ENCODE assay signal across 1 cellular context in the genomic region with DNA sequence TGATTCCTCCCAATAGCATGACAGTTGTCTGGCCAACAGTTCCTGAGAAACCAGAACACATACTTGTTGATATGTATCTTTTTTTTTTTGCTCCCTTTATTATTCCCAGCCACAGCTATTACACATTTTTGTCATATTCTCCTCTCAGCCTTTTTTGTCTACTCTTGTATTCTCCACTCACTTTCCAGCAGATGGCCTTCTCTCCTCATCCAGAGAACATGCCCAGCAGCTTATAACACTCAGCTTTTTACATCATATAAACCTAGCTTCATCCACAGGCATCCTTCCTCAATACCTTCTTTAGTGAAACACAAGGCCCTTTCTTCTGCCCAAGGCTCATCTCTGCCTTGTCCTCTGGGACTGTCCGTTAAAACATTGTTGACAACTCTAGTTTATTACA.
TF ChIP-seq lines count a peak whose summit lies in the region.

No MANE protein-coding gene starts in this region.

TF ChIP-seq in H1, 55 proteins besides CTCF, POLR2A, EP300 and RAD21 (continued from another document):
- TF ChIP-seq, protein P1, sequence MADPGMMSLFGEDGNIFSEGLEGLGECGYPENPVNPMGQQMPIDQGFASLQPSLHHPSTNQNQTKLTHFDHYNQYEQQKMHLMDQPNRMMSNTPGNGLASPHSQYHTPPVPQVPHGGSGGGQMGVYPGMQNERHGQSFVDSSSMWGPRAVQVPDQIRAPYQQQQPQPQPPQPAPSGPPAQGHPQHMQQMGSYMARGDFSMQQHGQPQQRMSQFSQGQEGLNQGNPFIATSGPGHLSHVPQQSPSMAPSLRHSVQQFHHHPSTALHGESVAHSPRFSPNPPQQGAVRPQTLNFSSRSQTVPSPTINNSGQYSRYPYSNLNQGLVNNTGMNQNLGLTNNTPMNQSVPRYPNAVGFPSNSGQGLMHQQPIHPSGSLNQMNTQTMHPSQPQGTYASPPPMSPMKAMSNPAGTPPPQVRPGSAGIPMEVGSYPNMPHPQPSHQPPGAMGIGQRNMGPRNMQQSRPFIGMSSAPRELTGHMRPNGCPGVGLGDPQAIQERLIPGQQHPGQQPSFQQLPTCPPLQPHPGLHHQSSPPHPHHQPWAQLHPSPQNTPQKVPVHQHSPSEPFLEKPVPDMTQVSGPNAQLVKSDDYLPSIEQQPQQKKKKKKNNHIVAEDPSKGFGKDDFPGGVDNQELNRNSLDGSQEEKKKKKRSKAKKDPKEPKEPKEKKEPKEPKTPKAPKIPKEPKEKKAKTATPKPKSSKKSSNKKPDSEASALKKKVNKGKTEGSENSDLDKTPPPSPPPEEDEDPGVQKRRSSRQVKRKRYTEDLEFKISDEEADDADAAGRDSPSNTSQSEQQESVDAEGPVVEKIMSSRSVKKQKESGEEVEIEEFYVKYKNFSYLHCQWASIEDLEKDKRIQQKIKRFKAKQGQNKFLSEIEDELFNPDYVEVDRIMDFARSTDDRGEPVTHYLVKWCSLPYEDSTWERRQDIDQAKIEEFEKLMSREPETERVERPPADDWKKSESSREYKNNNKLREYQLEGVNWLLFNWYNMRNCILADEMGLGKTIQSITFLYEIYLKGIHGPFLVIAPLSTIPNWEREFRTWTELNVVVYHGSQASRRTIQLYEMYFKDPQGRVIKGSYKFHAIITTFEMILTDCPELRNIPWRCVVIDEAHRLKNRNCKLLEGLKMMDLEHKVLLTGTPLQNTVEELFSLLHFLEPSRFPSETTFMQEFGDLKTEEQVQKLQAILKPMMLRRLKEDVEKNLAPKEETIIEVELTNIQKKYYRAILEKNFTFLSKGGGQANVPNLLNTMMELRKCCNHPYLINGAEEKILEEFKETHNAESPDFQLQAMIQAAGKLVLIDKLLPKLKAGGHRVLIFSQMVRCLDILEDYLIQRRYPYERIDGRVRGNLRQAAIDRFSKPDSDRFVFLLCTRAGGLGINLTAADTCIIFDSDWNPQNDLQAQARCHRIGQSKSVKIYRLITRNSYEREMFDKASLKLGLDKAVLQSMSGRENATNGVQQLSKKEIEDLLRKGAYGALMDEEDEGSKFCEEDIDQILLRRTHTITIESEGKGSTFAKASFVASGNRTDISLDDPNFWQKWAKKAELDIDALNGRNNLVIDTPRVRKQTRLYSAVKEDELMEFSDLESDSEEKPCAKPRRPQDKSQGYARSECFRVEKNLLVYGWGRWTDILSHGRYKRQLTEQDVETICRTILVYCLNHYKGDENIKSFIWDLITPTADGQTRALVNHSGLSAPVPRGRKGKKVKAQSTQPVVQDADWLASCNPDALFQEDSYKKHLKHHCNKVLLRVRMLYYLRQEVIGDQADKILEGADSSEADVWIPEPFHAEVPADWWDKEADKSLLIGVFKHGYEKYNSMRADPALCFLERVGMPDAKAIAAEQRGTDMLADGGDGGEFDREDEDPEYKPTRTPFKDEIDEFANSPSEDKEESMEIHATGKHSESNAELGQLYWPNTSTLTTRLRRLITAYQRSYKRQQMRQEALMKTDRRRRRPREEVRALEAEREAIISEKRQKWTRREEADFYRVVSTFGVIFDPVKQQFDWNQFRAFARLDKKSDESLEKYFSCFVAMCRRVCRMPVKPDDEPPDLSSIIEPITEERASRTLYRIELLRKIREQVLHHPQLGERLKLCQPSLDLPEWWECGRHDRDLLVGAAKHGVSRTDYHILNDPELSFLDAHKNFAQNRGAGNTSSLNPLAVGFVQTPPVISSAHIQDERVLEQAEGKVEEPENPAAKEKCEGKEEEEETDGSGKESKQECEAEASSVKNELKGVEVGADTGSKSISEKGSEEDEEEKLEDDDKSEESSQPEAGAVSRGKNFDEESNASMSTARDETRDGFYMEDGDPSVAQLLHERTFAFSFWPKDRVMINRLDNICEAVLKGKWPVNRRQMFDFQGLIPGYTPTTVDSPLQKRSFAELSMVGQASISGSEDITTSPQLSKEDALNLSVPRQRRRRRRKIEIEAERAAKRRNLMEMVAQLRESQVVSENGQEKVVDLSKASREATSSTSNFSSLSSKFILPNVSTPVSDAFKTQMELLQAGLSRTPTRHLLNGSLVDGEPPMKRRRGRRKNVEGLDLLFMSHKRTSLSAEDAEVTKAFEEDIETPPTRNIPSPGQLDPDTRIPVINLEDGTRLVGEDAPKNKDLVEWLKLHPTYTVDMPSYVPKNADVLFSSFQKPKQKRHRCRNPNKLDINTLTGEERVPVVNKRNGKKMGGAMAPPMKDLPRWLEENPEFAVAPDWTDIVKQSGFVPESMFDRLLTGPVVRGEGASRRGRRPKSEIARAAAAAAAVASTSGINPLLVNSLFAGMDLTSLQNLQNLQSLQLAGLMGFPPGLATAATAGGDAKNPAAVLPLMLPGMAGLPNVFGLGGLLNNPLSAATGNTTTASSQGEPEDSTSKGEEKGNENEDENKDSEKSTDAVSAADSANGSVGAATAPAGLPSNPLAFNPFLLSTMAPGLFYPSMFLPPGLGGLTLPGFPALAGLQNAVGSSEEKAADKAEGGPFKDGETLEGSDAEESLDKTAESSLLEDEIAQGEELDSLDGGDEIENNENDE (IDR thresholded peaks at IDR 0.05; ENCODE audit: insufficient replicate concordance, low read length), result no peak
- TF ChIP-seq CBX8 (IDR thresholded peaks at IDR 0.05; ENCODE audit: borderline replicate concordance, low read depth, low read length) (no peak), KDM4A (IDR thresholded peaks at IDR 0.05; ENCODE audit: low read depth, low read length, severe bottlenecking) (no peak), SP1 (IDR thresholded peaks at IDR 0.05; ENCODE audit: low read depth, low read length) (no peak), SAP30 (IDR thresholded peaks at IDR 0.05; ENCODE audit: insufficient read depth, insufficient replicate concordance, low read length) (no peak), SIRT6 (IDR thresholded peaks at IDR 0.05; ENCODE audit: low read length) (no peak), RNF2 (IDR thresholded peaks at IDR 0.05; ENCODE audit: borderline replicate concordance, low read depth, low read length, missing control alignments, poor library complexity, severe bottlenecking) (no peak), TAF1 (IDR thresholded peaks at IDR 0.05; ENCODE audit: low read depth, low read length) (no peak), ZNF274 (IDR thresholded peaks at IDR 0.05; ENCODE audit: borderline replicate concordance, extremely low read depth, low read length) (no peak), HDAC2 (IDR thresholded peaks at IDR 0.05; ENCODE audit: borderline replicate concordance in 1 of 2, low read depth in 2 of 2, low read length in 2 of 2) (no peak)
